Comparison of ENCODE assay signal across 13 cellular contexts in the genomic region with DNA sequence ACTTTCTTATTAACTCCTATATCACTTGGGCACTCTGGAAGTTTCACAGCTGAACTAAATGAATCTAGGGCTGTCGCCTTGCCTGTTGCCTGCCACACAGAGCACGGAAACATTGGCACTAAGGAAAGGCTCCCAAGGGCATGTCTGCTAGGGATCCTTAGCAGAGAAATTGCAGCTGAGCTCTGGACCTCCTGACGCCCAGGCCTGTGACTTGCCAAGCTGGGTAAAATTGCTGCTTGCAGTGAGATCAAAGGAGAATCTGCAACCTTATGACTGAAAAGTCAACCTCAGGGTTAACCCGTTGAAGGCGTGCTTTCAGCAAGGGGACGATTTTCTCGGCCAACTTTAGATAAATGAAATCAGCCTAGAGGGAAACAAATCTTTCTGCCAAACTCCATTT.
A peak's percentile ranks its signal among the peaks of the same experiment; 100 is the strongest.
DNase-seq lines count a peak whose midpoint lies in the region; ATAC-seq, FAIRE-seq and TF ChIP-seq lines count a peak whose summit lies in the region.
"Had no signal": no experiment of that assay in that cellular context is flagged by ENCODE, and none has a peak within 500 bp of the region (broad histone marks: within the 10 kb centered on the region; RNA-seq: fewer than 3 reads in every experiment).

No MANE protein-coding gene starts in this region.

- H3K9me3 ChIP-seq in upper lobe of right lung, result no peaks in the 10 kb centered on the region

- peak; percentile 82 for DNase-seq in COLO829 (ENCODE audit: low spot score)
- DNase-seq in activated CD4-positive, alpha-beta T cell treated with anti-CD3 and anti-CD28 coated beads, Interleukin-2, amount 10 ng/mL, durations not matched to agents 7 days and 5 days, result peak; percentile 56
- DNase-seq in activated naive CD8-positive, alpha-beta T cell treated with anti-CD3 and anti-CD28 coated beads, Interleukin-2, amount 50 U/mL, for 16 hours (ENCODE audit: low read depth, low spot score), result peak; percentile 4
- peak in 2 of 3 donors; percentile 27 to 39 for DNase-seq in stimulated activated CD4-positive, alpha-beta T cell treated with anti-CD3 and anti-CD28 coated beads, Interleukin-12 subunit alpha, Interleukin-12 subunit beta, amount 100 ng/mL, for 48 hours (ENCODE audit: low read depth in 2 of 3, low spot score in 1 of 3)
- no peak for DNase-seq in upper lobe of right lung
- no peak for DNase-seq in HTR-8/SVneo (ENCODE audit: insufficient read length, low spot score)
- DNase-seq in HFFc6, result no peak
- DNase-seq: GOT3, Kasumi-1, left lung, NCI-H446 treated with DMSO at 0.1 percent for 48 hours had no signal

- CTCF ChIA-PET in activated CD4-positive, alpha-beta T cell treated with anti-CD3 and anti-CD28 coated beads, Interleukin-2, amount 10 ng/mL, durations not matched to agents 7 days and 5 days (lab: Charles Lee), result interaction anchor here (0.5 to 1.1 kb wide), 3 partner anchors 11 to 270 kb away, joined by 3 read pairs; no protein-coding TSS in a partner anchor

- TF ChIP-seq CTCF in upper lobe of right lung (IDR thresholded peaks at IDR 0.05), result no peak
- no peak for TF ChIP-seq CTCF in HFFc6 (IDR thresholded peaks at IDR 0.05)

- no peak overlapping the region for H3K27ac Mint-ChIP-seq in activated CD4-positive, alpha-beta T cell treated with anti-CD3 and anti-CD28 coated beads, Interleukin-2, amount 10 ng/mL, durations not matched to agents 7 days and 5 days
- no peak overlapping the region for H3K27ac Mint-ChIP-seq in HFFc6

- peaks cover 18% of the 10 kb centered on the region for H3K9me3 Mint-ChIP-seq in activated CD4-positive, alpha-beta T cell treated with anti-CD3 and anti-CD28 coated beads, Interleukin-2, amount 10 ng/mL, durations not matched to agents 7 days and 5 days
- H3K9me3 Mint-ChIP-seq in HFFc6, result peaks cover 2% of the 10 kb centered on the region; the same call in 1 of the 2 replicates

- H3K4me1 ChIP-seq in upper lobe of right lung, result no peaks in the 10 kb centered on the region
- H3K4me1 ChIP-seq: left lung had no signal

- no peaks in the 10 kb centered on the region for H3K27me3 ChIP-seq in upper lobe of right lung
- H3K27me3 ChIP-seq: left lung had no signal

- POLR2A ChIA-PET in activated CD4-positive, alpha-beta T cell treated with anti-CD3 and anti-CD28 coated beads, Interleukin-2, amount 10 ng/mL, durations not matched to agents 7 days and 5 days (lab: Charles Lee), result no interaction called here

- H3K4me3 Mint-ChIP-seq in activated CD4-positive, alpha-beta T cell treated with anti-CD3 and anti-CD28 coated beads, Interleukin-2, amount 10 ng/mL, durations not matched to agents 7 days and 5 days, result peak overlapping the region; percentile 38
- no peak overlapping the region for H3K4me3 Mint-ChIP-seq in HFFc6

- H3K36me3 ChIP-seq in upper lobe of right lung, result no peaks in the 10 kb centered on the region
- H3K36me3 ChIP-seq: left lung had no signal

- H3K36me3 Mint-ChIP-seq in activated CD4-positive, alpha-beta T cell treated with anti-CD3 and anti-CD28 coated beads, Interleukin-2, amount 10 ng/mL, durations not matched to agents 7 days and 5 days (ENCODE audit: low read depth), result peaks cover 15% of the 10 kb centered on the region
- no peaks in the 10 kb centered on the region for H3K36me3 Mint-ChIP-seq in HFFc6 (ENCODE audit: low read depth)

- peaks cover 14% of the 10 kb centered on the region for H3K4me1 Mint-ChIP-seq in activated CD4-positive, alpha-beta T cell treated with anti-CD3 and anti-CD28 coated beads, Interleukin-2, amount 10 ng/mL, durations not matched to agents 7 days and 5 days
- no peaks in the 10 kb centered on the region for H3K4me1 Mint-ChIP-seq in HFFc6 (ENCODE audit: low read depth)

- no peak for FAIRE-seq in HTR-8/SVneo (lab: Jason Lieb, UNC)
- FAIRE-seq: frontal cortex had no signal

- no peaks in the 10 kb centered on the region for H3K27me3 Mint-ChIP-seq in activated CD4-positive, alpha-beta T cell treated with anti-CD3 and anti-CD28 coated beads, Interleukin-2, amount 10 ng/mL, durations not matched to agents 7 days and 5 days
- H3K27me3 Mint-ChIP-seq in HFFc6 (ENCODE audit: insufficient read depth), result peaks cover 18% of the 10 kb centered on the region

- H3K27ac ChIP-seq in upper lobe of right lung, result no peak overlapping the region
- H3K27ac ChIP-seq: left lung had no signal

- no peak overlapping the region for H3K4me3 ChIP-seq in upper lobe of right lung
- H3K4me3 ChIP-seq: left lung had no signal

- intact Hi-C loops in upper lobe of right lung (cut with DNase I), result no loop called here

- ATAC-seq in upper lobe of right lung (no peak), GM21447 (IDR thresholded peaks at IDR 0.05; ENCODE audit: unreplicated experiment) (no peak)
- ATAC-seq: left lung had no signal

Comparison
In these comparisons a context has a peak if more than half of its experiments do, and no peak if none do; other contexts are left out.
1. DNase-seq: peak in COLO829 (single experiment), activated CD4-positive, alpha-beta T cell treated with anti-CD3 and anti-CD28 coated beads, Interleukin-2, amount 10 ng/mL, durations not matched to agents 7 days and 5 days (single experiment), activated naive CD8-positive, alpha-beta T cell treated with anti-CD3 and anti-CD28 coated beads, Interleukin-2, amount 50 U/mL, for 16 hours (single experiment) and stimulated activated CD4-positive, alpha-beta T cell treated with anti-CD3 and anti-CD28 coated beads, Interleukin-12 subunit alpha, Interleukin-12 subunit beta, amount 100 ng/mL, for 48 hours (2 of 3); none in upper lobe of right lung (single experiment), HTR-8/SVneo (single experiment) and HFFc6 (single experiment).